Comparison of ENCODE assay signal across 23 cellular contexts in the genomic region with DNA sequence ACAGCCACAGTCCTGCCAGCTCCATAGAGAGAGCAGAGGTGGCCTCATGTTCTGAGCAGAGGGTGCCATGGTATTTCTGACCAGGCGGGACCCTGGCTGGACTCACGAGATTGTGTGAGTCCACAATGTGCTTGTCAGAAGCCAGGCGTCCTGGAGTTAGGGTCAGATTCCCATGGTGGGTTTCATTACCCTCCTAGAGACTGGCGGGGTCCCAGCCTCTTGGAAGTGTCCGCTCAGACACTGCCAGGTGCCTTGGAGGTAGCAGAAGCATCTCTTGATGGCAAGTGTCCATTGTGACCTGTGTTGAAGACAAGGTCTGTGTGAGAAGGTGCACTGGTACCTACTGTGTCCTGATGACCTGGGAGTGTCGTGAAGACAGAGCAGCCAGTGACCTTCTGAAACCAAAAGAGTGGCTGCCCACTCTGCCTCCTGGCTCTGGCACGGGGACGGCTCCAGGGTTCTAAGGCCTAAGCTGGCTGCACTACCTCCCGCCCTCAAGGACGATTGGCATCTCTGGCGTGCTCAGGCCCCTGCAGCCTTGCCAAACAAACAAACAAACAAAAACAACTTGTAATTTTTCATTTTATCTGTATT.
"Had no signal": no experiment of that assay in that cellular context is flagged by ENCODE, and none has a peak within 500 bp of the region (broad histone marks: within the 10 kb centered on the region; RNA-seq: fewer than 3 reads in every experiment).

No MANE protein-coding gene starts in this region.

- H3K27me3 ChIP-seq: esophagus muscularis mucosa, foreskin keratinocyte, gastroesophageal sphincter, heart left ventricle, hepatocyte, left lung, neural progenitor cell, spleen, suprapubic skin, thyroid gland had no signal

- H3K4me3 ChIP-seq: coronary artery, esophagus muscularis mucosa, gastroesophageal sphincter, heart left ventricle, hepatocyte, left lung, mucosa of descending colon, neural progenitor cell, skin epidermis, spleen, suprapubic skin, thyroid gland had no signal

- H3K4me2 ChIP-seq: hepatocyte, neural progenitor cell had no signal

- H3K9ac ChIP-seq: neural progenitor cell, parathyroid adenoma had no signal

- H3K27ac ChIP-seq: coronary artery, esophagus muscularis mucosa, foreskin keratinocyte, gastroesophageal sphincter, heart left ventricle, hepatocyte, left lung, neural progenitor cell, parathyroid adenoma, skin epidermis, spleen, suprapubic skin, thyroid gland had no signal

- H3K36me3 ChIP-seq: heart left ventricle, left lung, neural progenitor cell, suprapubic skin, thyroid gland had no signal

- DNase-seq: dermis blood vessel endothelial cell; effector memory CD4-positive, alpha-beta T cell; foreskin keratinocyte; kidney; left lung; mesenchymal stem cell; mucosa of descending colon; naive B cell; nucleus accumbens; right cardiac atrium; spleen; stimulated activated naive B cell treated with anti-CD40 and anti-IgM and Interleukin-4, amounts not matched to agents 10 μg/mL and 1 μg/mL and 100 μg/mL, for 72 hours; thyroid gland; trophoblast cell had no signal

- H3K79me2 ChIP-seq: parathyroid adenoma had no signal

- H3K4me1 ChIP-seq: left lung, neural progenitor cell, parathyroid adenoma, thyroid gland had no signal

- H3K9me3 ChIP-seq: esophagus muscularis mucosa, left lung, suprapubic skin, thyroid gland had no signal

- H2AFZ ChIP-seq: hepatocyte, neural progenitor cell, parathyroid adenoma had no signal

- ATAC-seq: foreskin keratinocyte; gastroesophageal sphincter; heart left ventricle; left lung; mucosa of descending colon; right cardiac atrium; stimulated activated naive B cell treated with anti-CD40 and anti-IgM and Interleukin-4, amounts not matched to agents 10 μg/mL and 1 μg/mL and 100 μg/mL, for 72 hours had no signal
